In the genomic region with DNA sequence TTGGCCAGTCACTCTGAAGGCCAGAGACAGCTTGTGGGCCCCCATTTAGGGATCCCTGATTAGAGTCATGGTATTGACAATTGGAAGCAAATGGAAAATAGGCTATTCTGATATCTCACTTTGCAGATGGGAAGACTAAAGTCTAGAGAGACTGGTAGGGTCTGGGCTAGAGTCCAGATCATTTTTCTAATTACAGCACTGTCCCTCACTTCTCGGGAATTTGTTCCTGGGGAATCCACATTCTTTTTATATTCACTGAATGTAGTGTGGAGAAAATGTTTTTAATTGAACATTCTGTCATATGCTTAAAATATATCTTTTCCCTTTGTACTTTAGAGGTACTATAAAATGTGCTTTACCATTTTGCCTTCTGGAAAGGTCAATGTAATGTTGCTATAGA, we compare ENCODE assay signal across 8 cellular contexts. TPM values are rescaled to one million over a fixed set of nuclear protein-coding genes. Genes with fewer than 3 reads are reported as not detected.
DNase-seq lines count a peak whose midpoint lies in the region; ATAC-seq and TF ChIP-seq lines count a peak whose summit lies in the region.

No MANE protein-coding gene starts in this region.

- CTCF ChIA-PET in CD8-positive, alpha-beta T cell (lab: Charles Lee), result no interaction called here

- ATAC-seq in CD8-positive, alpha-beta T cell, result no peak

- peak overlapping the region; percentile 39 for H3K4me3 Mint-ChIP-seq in CD8-positive, alpha-beta T cell
- H3K4me3 Mint-ChIP-seq in nephron progenitor cell, result peak overlapping the region; percentile 99

- in situ Hi-C loops in brain microvascular endothelial cell (cut with HindIII; ENCODE audit: low pct_ligation_motif_present, low sequenced_read_pairs), result no loop called here

- peaks cover 3% of the 10 kb centered on the region for H3K36me3 ChIP-seq in CD8-positive, alpha-beta T cell (ENCODE audit: insufficient read depth, low read length)
- H3K36me3 ChIP-seq in HUES64 (ENCODE audit: insufficient read depth, low read length), result peaks cover 2% of the 10 kb centered on the region; the same call in 1 of the 2 replicates
- no peaks in the 10 kb centered on the region for H3K36me3 ChIP-seq in brain microvascular endothelial cell (replicated peaks)

- no peaks in the 10 kb centered on the region for H3K9me3 Mint-ChIP-seq in CD8-positive, alpha-beta T cell
- H3K9me3 Mint-ChIP-seq in nephron progenitor cell, result no peaks in the 10 kb centered on the region

- H3K27me3 Mint-ChIP-seq in CD8-positive, alpha-beta T cell (ENCODE audit: low read depth), result no peaks in the 10 kb centered on the region
- no peaks in the 10 kb centered on the region for H3K27me3 Mint-ChIP-seq in nephron progenitor cell (ENCODE audit: low read depth, poor library complexity)

- H3K9me3 ChIP-seq in CD8-positive, alpha-beta T cell (ENCODE audit: low read length), result no peaks in the 10 kb centered on the region
- no peaks in the 10 kb centered on the region for H3K9me3 ChIP-seq in HUES64 (ENCODE audit: insufficient read depth, low read depth, low read length)

- peaks cover 29% of the 10 kb centered on the region for H3K4me1 ChIP-seq in CD8-positive, alpha-beta T cell (ENCODE audit: insufficient read depth, low read length)
- H3K4me1 ChIP-seq in HUES64 (ENCODE audit: insufficient read depth, low read length), result peaks cover 5% of the 10 kb centered on the region; the same call in 1 of the 2 replicates

- peaks cover 21% of the 10 kb centered on the region for H3K36me3 Mint-ChIP-seq in CD8-positive, alpha-beta T cell
- peaks cover 11% of the 10 kb centered on the region for H3K36me3 Mint-ChIP-seq in nephron progenitor cell (ENCODE audit: low read depth)

- no peak overlapping the region for H3K27ac ChIP-seq in CD8-positive, alpha-beta T cell (ENCODE audit: low read depth, low read length)
- no peak overlapping the region for H3K27ac ChIP-seq in HUES64 (ENCODE audit: low read depth, low read length)
- no peak overlapping the region for H3K27ac ChIP-seq in brain microvascular endothelial cell

- H3K9ac ChIP-seq in HUES64 (ENCODE audit: low read depth, low read length), result no peak overlapping the region

- WGBS in HUES64, result no CpG with 5 or more reads among the region's 1 CpG

- no peaks in the 10 kb centered on the region for H3K27me3 ChIP-seq in CD8-positive, alpha-beta T cell (ENCODE audit: insufficient read depth, low read length)
- H3K27me3 ChIP-seq in HUES64 (ENCODE audit: insufficient read depth, low read length), result no peaks in the 10 kb centered on the region
- no peaks in the 10 kb centered on the region for H3K27me3 ChIP-seq in brain microvascular endothelial cell (replicated peaks)

- intact Hi-C loops in CD8-positive, alpha-beta T cell (cut with DNase I, micrococcal nuclease), result loop anchor here (5.0 kb wide), 3 partner anchors 89 to 591 kb away; partner anchors contain the start of gene IL4R (in 1 of the 2)

- peaks cover 42% of the 10 kb centered on the region for H3K4me1 Mint-ChIP-seq in CD8-positive, alpha-beta T cell (ENCODE audit: low read depth)
- peaks cover 47% of the 10 kb centered on the region for H3K4me1 Mint-ChIP-seq in nephron progenitor cell

- no peak overlapping the region for H3K27ac Mint-ChIP-seq in CD8-positive, alpha-beta T cell
- no peak overlapping the region for H3K27ac Mint-ChIP-seq in nephron progenitor cell

- POLR2A ChIA-PET in CD8-positive, alpha-beta T cell (lab: Charles Lee), result interaction anchor here (1.0 kb wide), 2 partner anchors 9 to 98 kb away, joined by 3 read pairs; no protein-coding TSS in a partner anchor

- no peak for TF ChIP-seq CTCF in CD8-positive, alpha-beta T cell (IDR thresholded peaks at IDR 0.05)
- no peak for TF ChIP-seq CTCF in brain microvascular endothelial cell (IDR thresholded peaks at IDR 0.05; ENCODE audit: low read depth, low read length, missing control alignments)
- TF ChIP-seq CTCF in nephron progenitor cell (IDR thresholded peaks at IDR 0.05), result no peak

- DNase-seq in CD8-positive, alpha-beta T cell, result no peak
- no peak for DNase-seq in brain microvascular endothelial cell
- no peak for DNase-seq in nephron progenitor cell
- no peak for DNase-seq in NCI-H774 (lab: John Stamatoyannopoulos, UW)
- DNase-seq in NCI-H1048 (lab: John Stamatoyannopoulos, UW), result no peak
- DNase-seq in activated CD8-positive, alpha-beta memory T cell treated with anti-CD3 and anti-CD28 coated beads for 24 hours, result no peak
- no peak for DNase-seq in NCI-H1105 (lab: John Stamatoyannopoulos, UW)

- H3K4me3 ChIP-seq in CD8-positive, alpha-beta T cell (ENCODE audit: low read depth, low read length), result no peak overlapping the region
- H3K4me3 ChIP-seq in HUES64 (ENCODE audit: low read length) (peak overlapping the region; percentile 96), brain microvascular endothelial cell (ENCODE audit: low read depth, low read length) (peak overlapping the region; percentile 98)

RNA-seq across cellular contexts. Expression of gene KATNIP, which starts 1.1 kb away (rescaled TPM):
- 10 to 100 TPM; 16.0 to 18.9 TPM for total RNA-seq in CD8-positive, alpha-beta T cell
- 7.1 TPM for polyA plus RNA-seq in HUES64 (2013, experiment 1 of 2)
- 9.1 TPM for polyA plus RNA-seq in HUES64 (2013, experiment 2 of 2)

RNA-seq across cellular contexts. Expression of gene GTF3C1, which starts 1.3 kb away (rescaled TPM):
- total RNA-seq in CD8-positive, alpha-beta T cell, result 100 to 1,000 TPM; 110 to 114 TPM
- polyA plus RNA-seq in HUES64 (2013, experiment 1 of 2), result 60.3 TPM
- polyA plus RNA-seq in HUES64 (2013, experiment 2 of 2), result 59.6 TPM
